Comparison of ENCODE assay signal across 1 cellular context in the genomic region with DNA sequence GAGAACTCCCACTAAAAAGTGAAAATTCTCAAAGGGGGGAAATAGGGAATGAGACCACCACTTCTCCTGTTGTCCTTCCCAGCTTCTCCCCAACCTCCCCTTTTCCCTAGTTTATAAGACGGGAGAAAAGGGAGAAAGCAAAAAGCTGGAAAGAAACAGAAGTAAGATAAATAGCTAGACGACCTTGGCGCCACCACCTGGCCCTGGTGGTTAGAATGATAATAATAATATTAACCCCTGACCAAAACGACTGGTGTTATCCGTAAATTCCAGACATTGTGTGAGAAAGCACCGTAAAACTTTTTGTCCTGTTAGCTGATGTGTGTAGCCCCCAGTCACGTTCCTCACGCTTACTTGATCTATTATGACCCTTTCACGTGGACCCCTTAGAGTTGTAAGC.
TF ChIP-seq lines count a peak whose summit lies in the region.

No MANE protein-coding gene starts in this region.

TF ChIP-seq in HepG2, 621 proteins besides CTCF, POLR2A, EP300 and RAD21:
- TF ChIP-seq ZNF652 (CRISPR knock-in tag; IDR thresholded peaks at IDR 0.05; ENCODE audit: borderline replicate concordance, low read depth) = 0 out of 2 replicates have a peak, but pooled peaks have one; percentile 20
- TF ChIP-seq STAG1 (CRISPR knock-in tag; IDR thresholded peaks at IDR 0.05) = peak; percentile 14; the same call in 1 of the 2 replicates
